8 cellular contexts compared by ENCODE assay signal in the genomic region with DNA sequence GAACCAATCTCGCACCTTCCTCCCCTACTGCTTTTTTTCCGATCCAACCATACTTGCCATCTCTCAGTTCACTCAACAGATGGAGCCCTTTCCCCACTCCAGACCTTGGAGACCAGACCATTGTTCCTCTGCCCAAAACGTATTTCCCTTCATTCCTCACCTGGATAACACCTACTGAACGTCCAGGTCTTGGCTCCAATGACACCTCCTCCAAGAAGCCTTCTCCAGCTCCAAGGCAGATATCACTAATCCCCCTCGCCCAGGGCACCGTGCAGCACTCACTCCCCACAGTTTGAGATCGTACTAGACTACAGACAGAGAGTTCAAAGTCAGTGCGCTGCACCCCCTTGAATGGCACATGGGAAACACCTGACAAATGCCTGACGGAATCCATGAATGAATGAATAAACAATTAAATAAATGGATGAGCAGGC. TPM values are rescaled to one million over a fixed set of nuclear protein-coding genes. Genes with fewer than 3 reads are reported as not detected.
DNase-seq lines count a peak whose midpoint lies in the region; TF ChIP-seq lines count a peak whose summit lies in the region.

No MANE protein-coding gene starts in this region.

- 47 to 54% (median 49%) methylated on average over 9 of the region's 9 CpGs for WGBS in spleen, 5 donors

- H3K4me1 ChIP-seq in MM.1S (ENCODE audit: low read length) (no peaks in the 10 kb centered on the region), spleen (peaks cover 0 to 21% (median 10%) of the 10 kb centered on the region in 6 donors)

- no peak overlapping the region for H3K4me3 ChIP-seq in MM.1S (ENCODE audit: low read length)
- H3K4me3 ChIP-seq in SU-DHL-6 (ENCODE audit: insufficient read depth, low read length, poor library complexity, severe bottlenecking) = no peak overlapping the region
- no peak overlapping the region for H3K4me3 ChIP-seq in spleen

- peaks cover 8% of the 10 kb centered on the region for H3K27me3 Mint-ChIP-seq in activated CD4-positive, alpha-beta T cell treated with anti-CD3 and anti-CD28 coated beads, Interleukin-2, amount 10 ng/mL, durations not matched to agents 24 days and 14 days

- H2AFZ ChIP-seq in MM.1S (ENCODE audit: low read length) (no peak overlapping the region), SU-DHL-6 (ENCODE audit: low read depth, low read length, severe bottlenecking) (no peak overlapping the region)

- no peaks in the 10 kb centered on the region for H3K9me3 ChIP-seq in MM.1S (replicated peaks; ENCODE audit: insufficient read depth, low read length)
- H3K9me3 ChIP-seq in SU-DHL-6 (ENCODE audit: insufficient read depth, low read length) = no peaks in the 10 kb centered on the region
- no peaks in the 10 kb centered on the region for H3K9me3 ChIP-seq in spleen

- H4K20me1 ChIP-seq in MM.1S (ENCODE audit: insufficient read depth, low read length) (no peaks in the 10 kb centered on the region), SU-DHL-6 (ENCODE audit: low read depth, low read length) (no peaks in the 10 kb centered on the region)

- peak; percentile 71 for DNase-seq in activated CD4-positive, alpha-beta T cell treated with anti-CD3 and anti-CD28 coated beads, Interleukin-2, amount 10 ng/mL, durations not matched to agents 24 days and 14 days
- no peak for DNase-seq in activated CD4-positive, alpha-beta T cell treated with anti-CD3 and anti-CD28 coated beads, Interleukin-2, amount 50 U/mL, for 4 hours
- DNase-seq in MM.1S (peak; percentile 17), glomerular visceral epithelial cell (ENCODE audit: extremely low spot score) (peak; percentile 36), spleen (no peak), NK-92 (lab: John Stamatoyannopoulos, UW; ENCODE audit: unreplicated experiment) (no peak)
- no peak for DNase-seq in effector CD8-positive, alpha-beta T cell (lab: John Stamatoyannopoulos, UW)

- H3K9me2 ChIP-seq in MM.1S (replicated peaks; ENCODE audit: insufficient read depth, low read length) (no peaks in the 10 kb centered on the region), SU-DHL-6 (replicated peaks; ENCODE audit: insufficient read depth, low read length) (no peaks in the 10 kb centered on the region)

- H3K27ac ChIP-seq in MM.1S (ENCODE audit: low read length) = no peak overlapping the region
- no peak overlapping the region for H3K27ac ChIP-seq in SU-DHL-6 (ENCODE audit: low read depth, low read length)
- no peak overlapping the region for H3K27ac ChIP-seq in spleen

- H3K4me2 ChIP-seq in MM.1S (ENCODE audit: low read depth, low read length) (no peak overlapping the region), SU-DHL-6 (ENCODE audit: low read depth, low read length, poor library complexity, severe bottlenecking) (no peak overlapping the region)

- H3K36me3 Mint-ChIP-seq in activated CD4-positive, alpha-beta T cell treated with anti-CD3 and anti-CD28 coated beads, Interleukin-2, amount 10 ng/mL, durations not matched to agents 24 days and 14 days (ENCODE audit: low read depth) = no peaks in the 10 kb centered on the region

- H3K27me3 ChIP-seq in MM.1S (replicated peaks; ENCODE audit: insufficient read depth, low read length) = no peaks in the 10 kb centered on the region
- H3K27me3 ChIP-seq in SU-DHL-6 (ENCODE audit: low read length) = no peaks in the 10 kb centered on the region
- no peaks in the 10 kb centered on the region for H3K27me3 ChIP-seq in spleen (replicated peaks in 1 of 7)

- H3K27ac Mint-ChIP-seq in activated CD4-positive, alpha-beta T cell treated with anti-CD3 and anti-CD28 coated beads, Interleukin-2, amount 10 ng/mL, durations not matched to agents 24 days and 14 days = no peak overlapping the region

- H3K4me1 Mint-ChIP-seq in activated CD4-positive, alpha-beta T cell treated with anti-CD3 and anti-CD28 coated beads, Interleukin-2, amount 10 ng/mL, durations not matched to agents 24 days and 14 days = peaks cover 4% of the 10 kb centered on the region

- H3F3A ChIP-seq in MM.1S (ENCODE audit: insufficient read depth, low read length) (no peaks in the 10 kb centered on the region), SU-DHL-6 (ENCODE audit: insufficient read depth) (no peaks in the 10 kb centered on the region)

- TF ChIP-seq POLR2A in spleen (IDR thresholded peaks at IDR 0.05) = no peak

- no peak overlapping the region for H3K9ac ChIP-seq in MM.1S (ENCODE audit: low read length)
- no peak overlapping the region for H3K9ac ChIP-seq in SU-DHL-6 (ENCODE audit: low read length)

- H3K79me2 ChIP-seq in MM.1S (ENCODE audit: low read length) (peaks cover 52% of the 10 kb centered on the region), SU-DHL-6 (ENCODE audit: insufficient read depth, low read length) (no peaks in the 10 kb centered on the region)

- intact Hi-C loops in activated CD4-positive, alpha-beta T cell treated with anti-CD3 and anti-CD28 coated beads, Interleukin-2, amount 10 ng/mL, durations not matched to agents 24 days and 14 days (cut with micrococcal nuclease) = loop anchor here (1.0 to 10.0 kb wide), 2 partner anchors 72 to 220 kb away; partner anchors contain the start of gene TEX53
- intact Hi-C loops in spleen (cut with DNase I; ENCODE audit: low total_unique reads) = loop anchor here (10.0 kb wide), 1 partner anchor 220 kb away; the partner anchor contains the start of gene TEX53

- H3K9me3 Mint-ChIP-seq in activated CD4-positive, alpha-beta T cell treated with anti-CD3 and anti-CD28 coated beads, Interleukin-2, amount 10 ng/mL, durations not matched to agents 24 days and 14 days = no peaks in the 10 kb centered on the region

- TF ChIP-seq CTCF in MM.1S (IDR thresholded peaks at IDR 0.05; ENCODE audit: low read length) = peak; percentile 69
- peak; percentile 34 for TF ChIP-seq CTCF in SU-DHL-6 (IDR thresholded peaks at IDR 0.05; ENCODE audit: insufficient read depth, low read length, poor library complexity, severe bottlenecking)
- TF ChIP-seq CTCF in spleen (IDR thresholded peaks at IDR 0.05 in 8 of 11, conservative IDR thresholded peaks at IDR 0.05 in 3 of 11) = peak in 10 of 11 experiments; percentile 30 to 76 (median 52)

- no peaks in the 10 kb centered on the region for H3K36me3 ChIP-seq in MM.1S (replicated peaks; ENCODE audit: insufficient read depth, low read length)
- no peaks in the 10 kb centered on the region for H3K36me3 ChIP-seq in SU-DHL-6 (ENCODE audit: low read length)
- no peaks in the 10 kb centered on the region for H3K36me3 ChIP-seq in spleen

- no peak overlapping the region for H3K4me3 Mint-ChIP-seq in activated CD4-positive, alpha-beta T cell treated with anti-CD3 and anti-CD28 coated beads, Interleukin-2, amount 10 ng/mL, durations not matched to agents 24 days and 14 days

RNA-seq across cellular contexts. Expression of gene AKNA, which starts 47.1 kb away (rescaled TPM):
- total RNA-seq in activated CD4-positive, alpha-beta T cell treated with anti-CD3 and anti-CD28 coated beads, Interleukin-2, amount 10 ng/mL, durations not matched to agents 24 days and 14 days = 149 and 150 TPM in 2 replicates
- total RNA-seq in spleen = 100 to 1,000 TPM; 198 to 324 (median 238) TPM
- polyA plus RNA-seq in spleen = 100 to 1,000 TPM in 2 of 3 donors, 10 to 100 TPM in 1; 92.9 to 129 (median 124) TPM

Comparison
In these comparisons a context has a peak if more than half of its experiments do, and no peak if none do; other contexts are left out.
1. DNase-seq: peak in activated CD4-positive, alpha-beta T cell treated with anti-CD3 and anti-CD28 coated beads, Interleukin-2, amount 10 ng/mL, durations not matched to agents 24 days and 14 days (single experiment), MM.1S (single experiment) and glomerular visceral epithelial cell (single experiment); none in activated CD4-positive, alpha-beta T cell treated with anti-CD3 and anti-CD28 coated beads, Interleukin-2, amount 50 U/mL, for 4 hours (0 of 2), spleen (single experiment), effector CD8-positive, alpha-beta T cell (single experiment) and NK-92 (single experiment).
2. Peak in every context shown above with its lines, with median percentiles within 50 percentile points of each other: CTCF ChIP-seq.